8 cellular contexts compared by ENCODE assay signal in genomic region chr15:90387534-90388461, GRCh38. TPM values are rescaled to one million over a fixed set of nuclear protein-coding genes. Genes with fewer than 3 reads are reported as not detected.
DNase-seq lines count a peak whose midpoint lies in the region; ATAC-seq and TF ChIP-seq lines count a peak whose summit lies in the region.

Gene IQGAP1, plus strand, starts transcription at chr15:90388242. Its CDS starts 100 bp downstream, at chr15:90388342.

- no peaks in the 10 kb centered on the region for H3K27me3 Mint-ChIP-seq in activated CD4-positive, alpha-beta T cell treated with anti-CD3 and anti-CD28 coated beads for 36 hours

- intact Hi-C loops in activated CD4-positive, alpha-beta T cell treated with anti-CD3 and anti-CD28 coated beads for 36 hours (cut with DNase I, micrococcal nuclease), result loop anchor here (1.0 to 5.0 kb wide), 11 partner anchors 10 to 548 kb away; partner anchors contain the start of genes ZNF774 (in 2 of the 2), BLM (in 1 of the 2), GDPGP1 (in 1 of the 2) and NGRN (in 1 of the 2)

- peak within 1 kb of the TSS; percentile 98 for H3K4me3 ChIP-seq in choroid plexus epithelial cell (ENCODE audit: low read depth, low read length)

- peak within 1 kb of the TSS; percentile 87 for H3K4me3 Mint-ChIP-seq in activated CD4-positive, alpha-beta T cell treated with anti-CD3 and anti-CD28 coated beads for 36 hours

- no peaks in the 10 kb centered on the region for H3K9me3 Mint-ChIP-seq in activated CD4-positive, alpha-beta T cell treated with anti-CD3 and anti-CD28 coated beads for 36 hours (ENCODE audit: low read depth)

- POLR2A ChIA-PET in activated CD4-positive, alpha-beta T cell treated with anti-CD3 and anti-CD28 coated beads for 36 hours (lab: Charles Lee), result interaction anchor here (0.6 to 1.6 kb wide), 15 partner anchors 9 to 543 kb away, joined by 3 to 10 read pairs (median 3); partner anchors contain the start of gene BLM

- DNase-seq in AML-193 (lab: John Stamatoyannopoulos, UW), result peak; percentile 94
- peak; percentile 78 for DNase-seq in NCI-H510A treated with DMSO at 0.1 percent for 48 hours (lab: John Stamatoyannopoulos, UW)
- peak; percentile 99 for DNase-seq in activated CD4-positive, alpha-beta T cell treated with anti-CD3 and anti-CD28 coated beads for 36 hours
- peak; percentile 98 for DNase-seq in choroid plexus epithelial cell (ENCODE audit: low read depth)
- DNase-seq in stimulated activated CD4-positive, alpha-beta T cell treated with anti-CD3 and anti-CD28 coated beads, Interleukin-1b, Interleukin-23, amount 100 ng/mL, for 4 hours (ENCODE audit: low read depth in 2 of 2), result peak; percentile 93 to 96

- no peaks in the 10 kb centered on the region for H3K27me3 ChIP-seq in layer of hippocampus (ENCODE audit: control insufficient read depth, insufficient read depth, low read length)

- peak within 1 kb of the TSS; percentile 90 for H3K27ac ChIP-seq in layer of hippocampus (ENCODE audit: low read depth, low read length)

- CTCF ChIA-PET in activated CD4-positive, alpha-beta T cell treated with anti-CD3 and anti-CD28 coated beads for 36 hours (lab: Charles Lee), result interaction anchor here (0.5 to 5.2 kb wide), 11 partner anchors 11 to 544 kb away, joined by 3 to 19 read pairs (median 3); partner anchors contain the start of gene ZNF774

- peaks cover 31% of the 10 kb centered on the region for H3K36me3 Mint-ChIP-seq in activated CD4-positive, alpha-beta T cell treated with anti-CD3 and anti-CD28 coated beads for 36 hours (ENCODE audit: low read depth)

- TF ChIP-seq CTCF in choroid plexus epithelial cell (conservative IDR thresholded peaks at IDR 0.05; ENCODE audit: low read depth, low read length), result no peak

- H3K4me1 Mint-ChIP-seq in activated CD4-positive, alpha-beta T cell treated with anti-CD3 and anti-CD28 coated beads for 36 hours, result peaks cover 44% of the 10 kb centered on the region

- H3K27ac Mint-ChIP-seq in activated CD4-positive, alpha-beta T cell treated with anti-CD3 and anti-CD28 coated beads for 36 hours, result peak within 1 kb of the TSS; percentile 90

- peak; percentile 91 for ATAC-seq in HG03439 (IDR thresholded peaks at IDR 0.05; ENCODE audit: unreplicated experiment)
- peak; percentile 95 for ATAC-seq in activated CD4-positive, alpha-beta T cell treated with anti-CD3 and anti-CD28 coated beads for 36 hours

- TF ChIP-seq POLR2A in GM19193 (IDR thresholded peaks at IDR 0.05; ENCODE audit: extremely low read depth, insufficient read depth, insufficient read length), result peak; percentile 79

RNA-seq across cellular contexts. Expression of gene IQGAP1, which starts in this region (rescaled TPM):
- total RNA-seq in activated CD4-positive, alpha-beta T cell treated with anti-CD3 and anti-CD28 coated beads for 36 hours, result 100 to 1,000 TPM; 181 to 334 TPM

Comparison
In these comparisons a context has a peak if more than half of its experiments do, and no peak if none do; other contexts are left out.
1. Peak in every context shown above with its lines: DNase-seq, ATAC-seq, H3K4me3 ChIP-seq and H3K27ac ChIP-seq.